Comparison of ENCODE assay signal across 18 cellular contexts in the genomic region with DNA sequence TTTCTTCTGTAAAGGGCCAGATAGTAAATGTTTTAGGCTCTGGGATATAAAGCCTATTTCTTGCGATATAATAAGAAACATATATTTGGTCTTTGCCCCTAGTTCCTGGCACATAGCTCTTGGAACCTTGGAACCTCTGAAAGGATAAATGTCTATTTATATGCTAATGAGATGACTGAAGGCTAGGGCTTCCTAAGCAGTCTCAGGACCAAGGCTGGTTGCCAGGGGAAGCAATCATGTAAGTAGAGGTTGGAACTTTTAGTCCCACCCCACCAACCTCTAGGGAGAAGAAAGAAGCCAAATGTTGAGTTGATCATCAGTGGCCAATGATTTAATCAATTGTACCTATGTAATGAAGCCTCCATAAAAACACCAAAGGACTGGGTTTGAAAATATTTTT.
"Had no signal": no experiment of that assay in that cellular context is flagged by ENCODE, and none has a peak within 500 bp of the region (broad histone marks: within the 10 kb centered on the region; RNA-seq: fewer than 3 reads in every experiment).

No MANE protein-coding gene starts in this region.

- H3K27me3 Mint-ChIP-seq: progenitor cell of endocrine pancreas; stimulated activated memory B cell treated with anti-CD40 and anti-IgM and Interleukin-4, amounts not matched to agents 10 μg/mL and 1 μg/mL and 100 μg/mL, for 72 hours; type B pancreatic cell had no signal

- H3K36me3 ChIP-seq: left lung, lower lobe of right lung, neutrophil, pancreas, spleen, tibial artery had no signal

- H3K27ac Mint-ChIP-seq: natural killer cell; progenitor cell of endocrine pancreas; stimulated activated memory B cell treated with anti-CD40 and anti-IgM and Interleukin-4, amounts not matched to agents 10 μg/mL and 1 μg/mL and 100 μg/mL, for 72 hours; type B pancreatic cell had no signal

- H3K36me3 Mint-ChIP-seq: natural killer cell; stimulated activated memory B cell treated with anti-CD40 and anti-IgM and Interleukin-4, amounts not matched to agents 10 μg/mL and 1 μg/mL and 100 μg/mL, for 72 hours; type B pancreatic cell had no signal

- DNase-seq: dorsolateral prefrontal cortex; effector CD4-positive, alpha-beta T cell; kidney; left lung; lower lobe of right lung; natural killer cell; pancreas; spleen; stimulated activated CD4-positive, alpha-beta T cell treated with anti-CD3 and anti-CD28 coated beads, Interleukin-4, amount 100 ng/mL, for 4 hours; stimulated activated naive CD8-positive, alpha-beta T cell treated with anti-CD3 and anti-CD28 coated beads, Interleukin-15, Interleukin-2, amounts not matched to agents 100 U/mL and 50 U/mL, for 24 hours; substantia nigra; testis; tibial artery had no signal

- H3K27ac ChIP-seq: dorsolateral prefrontal cortex, left lung, neutrophil, pancreas, skin epidermis, testis, tibial artery had no signal

- ATAC-seq: left lung; lower lobe of right lung; natural killer cell; pancreas; stimulated activated memory B cell treated with anti-CD40 and anti-IgM and Interleukin-4, amounts not matched to agents 10 μg/mL and 1 μg/mL and 100 μg/mL, for 72 hours; stimulated activated naive CD8-positive, alpha-beta T cell treated with anti-CD3 and anti-CD28 coated beads, Interleukin-15, Interleukin-2, amounts not matched to agents 100 U/mL and 50 U/mL, for 24 hours had no signal

- H3K9me3 Mint-ChIP-seq: natural killer cell; stimulated activated memory B cell treated with anti-CD40 and anti-IgM and Interleukin-4, amounts not matched to agents 10 μg/mL and 1 μg/mL and 100 μg/mL, for 72 hours; type B pancreatic cell had no signal

- H3K4me1 ChIP-seq: lower lobe of right lung, pancreas, testis, tibial artery had no signal

- H3K4me3 Mint-ChIP-seq: natural killer cell; stimulated activated memory B cell treated with anti-CD40 and anti-IgM and Interleukin-4, amounts not matched to agents 10 μg/mL and 1 μg/mL and 100 μg/mL, for 72 hours; type B pancreatic cell had no signal

- H3K4me3 ChIP-seq: dorsolateral prefrontal cortex, left lung, lower lobe of right lung, pancreas, skin epidermis, spleen, testis, tibial artery had no signal

- H3K4me1 Mint-ChIP-seq: natural killer cell; stimulated activated memory B cell treated with anti-CD40 and anti-IgM and Interleukin-4, amounts not matched to agents 10 μg/mL and 1 μg/mL and 100 μg/mL, for 72 hours had no signal

- H3K27me3 ChIP-seq: left lung, neutrophil, pancreas, testis, tibial artery had no signal

- H3K9me3 ChIP-seq: left lung, lower lobe of right lung, neutrophil, pancreas, spleen, testis, tibial artery had no signal
